ENCODE assay signal across 10 cellular contexts in the genomic region with DNA sequence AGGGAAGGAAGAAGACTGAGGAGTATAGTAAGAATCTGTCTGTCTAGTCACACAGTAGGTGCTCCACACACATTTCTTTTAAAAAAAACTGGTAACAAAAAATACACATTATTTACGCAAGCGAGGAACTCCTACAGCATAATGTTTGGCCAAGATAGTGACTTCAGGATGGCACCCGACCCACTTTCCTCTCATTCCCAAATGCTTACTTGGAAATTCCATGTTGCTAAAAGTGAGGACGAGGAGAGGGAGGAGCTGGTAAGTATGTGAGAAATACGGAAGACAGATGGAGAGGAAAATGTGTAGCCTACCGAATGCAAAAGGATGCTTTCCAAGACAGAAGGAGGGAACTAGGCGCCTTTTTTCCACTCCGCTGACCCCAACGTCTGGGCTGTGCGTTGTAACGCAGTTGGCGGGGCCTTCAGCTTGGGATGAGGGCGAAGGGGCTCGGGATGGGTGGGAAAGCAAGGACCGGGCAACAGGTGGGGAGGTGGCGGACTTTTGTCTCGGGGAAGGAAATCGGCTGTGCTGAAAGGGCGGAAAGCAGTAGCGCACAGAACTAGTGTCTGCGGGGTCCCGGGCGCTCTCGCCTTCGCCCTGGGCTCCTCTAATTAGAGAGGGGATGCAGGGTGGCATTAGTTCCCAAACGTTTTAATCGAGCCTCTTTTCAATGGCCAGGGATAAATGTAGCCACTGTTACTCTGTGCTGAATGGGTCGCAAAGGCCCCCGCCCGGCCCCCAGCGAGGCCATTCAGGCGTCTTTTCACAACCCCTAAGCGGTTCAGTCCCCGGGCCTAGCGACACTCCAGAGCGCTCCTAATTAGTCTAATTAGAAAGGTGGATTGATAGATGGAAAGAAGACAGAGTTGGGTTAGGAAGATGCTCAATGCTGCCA. TPM values are rescaled to one million over a fixed set of nuclear protein-coding genes. Genes with fewer than 3 reads are reported as not detected.
DNase-seq lines count a peak whose midpoint lies in the region; ATAC-seq and TF ChIP-seq lines count a peak whose summit lies in the region.
"Had no signal": no experiment of that assay in that cellular context is flagged by ENCODE, and none has a peak within 500 bp of the region (broad histone marks: within the 10 kb centered on the region; RNA-seq: fewer than 3 reads in every experiment).

No MANE protein-coding gene starts in this region.

- no peaks in the 10 kb centered on the region for H3K9me3 Mint-ChIP-seq in activated T-cell treated with anti-CD3 and anti-CD28 coated beads, Interleukin-2, amount 50 U/mL, for 72 hours
- no peaks in the 10 kb centered on the region for H3K9me3 Mint-ChIP-seq in activated T-cell treated with anti-CD3 and anti-CD28 coated beads, Interleukin-2, amount 50 U/mL, for 4 hours
- no peaks in the 10 kb centered on the region for H3K9me3 Mint-ChIP-seq in activated CD8-positive, alpha-beta T cell treated with anti-CD3 and anti-CD28 coated beads, Interleukin-2, amount 10 ng/mL, durations not matched to agents 7 days and 5 days (ENCODE audit: insufficient read depth)
- peaks cover 0 to 9% (median 2%) of the 10 kb centered on the region in 6 donors for H3K9me3 Mint-ChIP-seq in immature natural killer cell

- peaks cover 20% of the 10 kb centered on the region for H3K4me1 ChIP-seq in skeletal muscle satellite cell (ENCODE audit: control insufficient read depth, insufficient read depth, low read length)
- peaks cover 4 to 17% of the 10 kb centered on the region in 2 donors for H3K4me1 ChIP-seq in ascending aorta

- POLR2A ChIA-PET in activated CD8-positive, alpha-beta T cell treated with anti-CD3 and anti-CD28 coated beads, Interleukin-2, amount 10 ng/mL, durations not matched to agents 7 days and 5 days (lab: Charles Lee) = no interaction called here

- TF ChIP-seq CTCF in ascending aorta (IDR thresholded peaks at IDR 0.05) = no peak

- peaks cover 2 to 3% of the 10 kb centered on the region in 2 donors for H3K36me3 Mint-ChIP-seq in activated T-cell treated with anti-CD3 and anti-CD28 coated beads, Interleukin-2, amount 50 U/mL, for 72 hours (ENCODE audit: insufficient read depth in 2 of 2)
- no peaks in the 10 kb centered on the region for H3K36me3 Mint-ChIP-seq in activated T-cell treated with anti-CD3 and anti-CD28 coated beads, Interleukin-2, amount 50 U/mL, for 4 hours (ENCODE audit: insufficient read depth)
- no peaks in the 10 kb centered on the region for H3K36me3 Mint-ChIP-seq in activated CD8-positive, alpha-beta T cell treated with anti-CD3 and anti-CD28 coated beads, Interleukin-2, amount 10 ng/mL, durations not matched to agents 7 days and 5 days (ENCODE audit: low read depth)
- peaks cover 0 to 3% (median 0%) of the 10 kb centered on the region in 3 donors for H3K36me3 Mint-ChIP-seq in immature natural killer cell

- H3K27ac ChIP-seq in ascending aorta = peak overlapping the region in 1 of 2 donors; percentile 86

- H3K27me3 Mint-ChIP-seq in activated T-cell treated with anti-CD3 and anti-CD28 coated beads, Interleukin-2, amount 50 U/mL, for 72 hours (ENCODE audit: low read depth) = peaks cover 85% of the 10 kb centered on the region
- H3K27me3 Mint-ChIP-seq in activated T-cell treated with anti-CD3 and anti-CD28 coated beads, Interleukin-2, amount 50 U/mL, for 4 hours (ENCODE audit: low read depth) = peaks cover 78% of the 10 kb centered on the region
- H3K27me3 Mint-ChIP-seq in activated CD8-positive, alpha-beta T cell treated with anti-CD3 and anti-CD28 coated beads, Interleukin-2, amount 10 ng/mL, durations not matched to agents 7 days and 5 days (ENCODE audit: low read depth) = peaks cover 65% of the 10 kb centered on the region
- peaks cover 36 to 61% (median 51%) of the 10 kb centered on the region in 3 donors for H3K27me3 Mint-ChIP-seq in immature natural killer cell (ENCODE audit: low read depth in 3 of 3)

- intact Hi-C loops in ascending aorta (cut with DNase I) = loop anchor here (2.0 to 5.0 kb wide), 2 partner anchors 15 to 124 kb away; no protein-coding TSS in a partner anchor

- peak overlapping the region; percentile 69 to 74 for H3K4me3 Mint-ChIP-seq in activated T-cell treated with anti-CD3 and anti-CD28 coated beads, Interleukin-2, amount 50 U/mL, for 72 hours
- no peak overlapping the region for H3K4me3 Mint-ChIP-seq in activated T-cell treated with anti-CD3 and anti-CD28 coated beads, Interleukin-2, amount 50 U/mL, for 4 hours
- no peak overlapping the region for H3K4me3 Mint-ChIP-seq in activated CD8-positive, alpha-beta T cell treated with anti-CD3 and anti-CD28 coated beads, Interleukin-2, amount 10 ng/mL, durations not matched to agents 7 days and 5 days
- peak overlapping the region in 3 of 5 donors; percentile 10 to 39 (median 16) for H3K4me3 Mint-ChIP-seq in immature natural killer cell

- peak overlapping the region; percentile 74 for H3K4me2 ChIP-seq in skeletal muscle satellite cell (ENCODE audit: low read length)

- no peak for ATAC-seq in activated T-cell treated with anti-CD3 and anti-CD28 coated beads, Interleukin-2, amount 50 U/mL, for 72 hours (replicated peaks in 1 of 2)
- no peak for ATAC-seq in activated T-cell treated with anti-CD3 and anti-CD28 coated beads, Interleukin-2, amount 50 U/mL, for 4 hours
- ATAC-seq in activated CD8-positive, alpha-beta T cell treated with anti-CD3 and anti-CD28 coated beads, Interleukin-2, amount 10 ng/mL, durations not matched to agents 7 days and 5 days = no peak

- CTCF ChIA-PET in activated CD8-positive, alpha-beta T cell treated with anti-CD3 and anti-CD28 coated beads, Interleukin-2, amount 10 ng/mL, durations not matched to agents 7 days and 5 days (lab: Charles Lee) = no interaction called here

- peak overlapping the region; percentile 75 for H3K9ac ChIP-seq in skeletal muscle satellite cell (ENCODE audit: low read depth, low read length)

- H3K27me3 ChIP-seq in skeletal muscle satellite cell (ENCODE audit: control insufficient read depth, insufficient read depth, low read length) = peaks cover 15% of the 10 kb centered on the region
- H3K27me3 ChIP-seq in ascending aorta = no peaks in the 10 kb centered on the region

- H3K9me3 ChIP-seq in skeletal muscle satellite cell (replicated peaks; ENCODE audit: low read length) (no peaks in the 10 kb centered on the region), ascending aorta (no peaks in the 10 kb centered on the region)

- no peak for DNase-seq in activated T-cell treated with anti-CD3 and anti-CD28 coated beads, Interleukin-2, amount 50 U/mL, for 72 hours
- no peak for DNase-seq in activated T-cell treated with anti-CD3 and anti-CD28 coated beads, Interleukin-2, amount 50 U/mL, for 4 hours
- DNase-seq in activated CD8-positive, alpha-beta T cell treated with anti-CD3 and anti-CD28 coated beads, Interleukin-2, amount 10 ng/mL, durations not matched to agents 7 days and 5 days = no peak
- no peak for DNase-seq in immature natural killer cell
- no peak for DNase-seq in H4 (ENCODE audit: low spot score)
- no peak for DNase-seq in NCI-H1105 (lab: John Stamatoyannopoulos, UW)
- no peak for DNase-seq in ascending aorta (ENCODE audit: low spot score in 2 of 2)
- DNase-seq: activated CD4-positive, alpha-beta T cell treated with anti-CD3 and anti-CD28 coated beads for 48 hours had no signal

- H3K27ac Mint-ChIP-seq in activated T-cell treated with anti-CD3 and anti-CD28 coated beads, Interleukin-2, amount 50 U/mL, for 72 hours = peak overlapping the region; percentile 2
- peak overlapping the region; percentile 17 for H3K27ac Mint-ChIP-seq in activated CD8-positive, alpha-beta T cell treated with anti-CD3 and anti-CD28 coated beads, Interleukin-2, amount 10 ng/mL, durations not matched to agents 7 days and 5 days
- H3K27ac Mint-ChIP-seq in immature natural killer cell = no peak overlapping the region

- H3K4me1 Mint-ChIP-seq in activated T-cell treated with anti-CD3 and anti-CD28 coated beads, Interleukin-2, amount 50 U/mL, for 72 hours (ENCODE audit: low read depth) = peaks cover 10% of the 10 kb centered on the region
- peaks cover 7% of the 10 kb centered on the region for H3K4me1 Mint-ChIP-seq in activated T-cell treated with anti-CD3 and anti-CD28 coated beads, Interleukin-2, amount 50 U/mL, for 4 hours (ENCODE audit: low read depth)
- H3K4me1 Mint-ChIP-seq in activated CD8-positive, alpha-beta T cell treated with anti-CD3 and anti-CD28 coated beads, Interleukin-2, amount 10 ng/mL, durations not matched to agents 7 days and 5 days (ENCODE audit: low read depth) = peaks cover 2% of the 10 kb centered on the region
- H3K4me1 Mint-ChIP-seq in immature natural killer cell = peaks cover 0 to 2% of the 10 kb centered on the region in 2 donors

- H3K36me3 ChIP-seq in skeletal muscle satellite cell (ENCODE audit: insufficient read depth, low read length) (no peaks in the 10 kb centered on the region), ascending aorta (no peaks in the 10 kb centered on the region)

- H3K4me3 ChIP-seq in skeletal muscle satellite cell (ENCODE audit: low read length) = peak overlapping the region; percentile 57
- peak overlapping the region in 1 of 2 donors; percentile 61 for H3K4me3 ChIP-seq in ascending aorta

RNA-seq across cellular contexts. Expression of a gene that starts 12.7 kb away (rescaled TPM):
- 1 to 10 TPM in 1 of 2 donors, under 1 TPM in 1; 0.55 to 1.0 TPM for total RNA-seq in activated T-cell treated with anti-CD3 and anti-CD28 coated beads, Interleukin-2, amount 50 U/mL, for 72 hours
- under 1 TPM in 1 of 3 donors, not detected in 2; 0.13 TPM for total RNA-seq in activated T-cell treated with anti-CD3 and anti-CD28 coated beads, Interleukin-2, amount 50 U/mL, for 4 hours
- total RNA-seq in activated CD8-positive, alpha-beta T cell treated with anti-CD3 and anti-CD28 coated beads, Interleukin-2, amount 10 ng/mL, durations not matched to agents 7 days and 5 days = under 1 TPM in 1 of 2 experiments, not detected in 1; 0.13 TPM
- not detected for polyA plus RNA-seq in immature natural killer cell
- 9.0 and 9.6 TPM in 2 replicates for total RNA-seq in skeletal muscle satellite cell (2012; rRNA removed)
- total RNA-seq in H4 (2014; rRNA removed; shearing (Covaris generic)) = 5.2 and 5.4 TPM in 2 replicates
- 7.1 TPM for total RNA-seq in ascending aorta
- total RNA-seq: lung microvascular endothelial cell had no signal

Comparison
In these comparisons a context has a peak if more than half of its experiments do, and no peak if none do; other contexts are left out.
1. H3K4me3 Mint-ChIP-seq: peak in activated T-cell treated with anti-CD3 and anti-CD28 coated beads, Interleukin-2, amount 50 U/mL, for 72 hours (2 of 2) and immature natural killer cell (3 of 5); none in activated T-cell treated with anti-CD3 and anti-CD28 coated beads, Interleukin-2, amount 50 U/mL, for 4 hours (single experiment) and activated CD8-positive, alpha-beta T cell treated with anti-CD3 and anti-CD28 coated beads, Interleukin-2, amount 10 ng/mL, durations not matched to agents 7 days and 5 days (single experiment).
2. H3K27ac Mint-ChIP-seq: peak in activated T-cell treated with anti-CD3 and anti-CD28 coated beads, Interleukin-2, amount 50 U/mL, for 72 hours (single experiment) and activated CD8-positive, alpha-beta T cell treated with anti-CD3 and anti-CD28 coated beads, Interleukin-2, amount 10 ng/mL, durations not matched to agents 7 days and 5 days (single experiment); none in immature natural killer cell (0 of 6).